ENCODE assay signal across 1 cellular context in the genomic region with DNA sequence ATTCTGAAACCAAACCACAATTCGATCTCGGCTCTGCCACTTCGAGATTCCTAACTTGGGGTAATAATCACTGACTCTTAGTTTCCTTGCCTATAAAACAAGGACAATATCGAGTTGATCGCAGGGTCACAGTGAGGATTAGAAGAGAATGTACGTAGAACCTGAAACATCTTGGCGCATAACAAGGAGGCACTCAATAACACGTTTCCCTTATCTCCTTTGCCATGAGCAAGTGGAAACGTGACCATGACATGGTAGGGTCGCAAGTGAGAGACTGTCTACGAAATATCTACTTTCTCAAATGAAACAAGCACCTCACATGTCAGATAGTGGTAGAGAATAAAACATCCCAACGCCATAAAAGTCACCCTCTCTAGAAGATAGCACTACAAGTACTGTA.
TF ChIP-seq lines count a peak whose summit lies in the region.

No MANE protein-coding gene starts in this region.

TF ChIP-seq in GM12878, 131 proteins besides CTCF, POLR2A, EP300 and RAD21 (continued from another document):
- no peak for TF ChIP-seq CBX5 (IDR thresholded peaks at IDR 0.05; ENCODE audit: low read depth)
- TF ChIP-seq BHLHE40 (IDR thresholded peaks at IDR 0.05; ENCODE audit: borderline replicate concordance in 1 of 2, low read depth in 2 of 2, low read length in 1 of 2), result peak in 1 of 2 experiments; percentile 11; a peak in 1 of 4 replicates
